In the genomic region with DNA sequence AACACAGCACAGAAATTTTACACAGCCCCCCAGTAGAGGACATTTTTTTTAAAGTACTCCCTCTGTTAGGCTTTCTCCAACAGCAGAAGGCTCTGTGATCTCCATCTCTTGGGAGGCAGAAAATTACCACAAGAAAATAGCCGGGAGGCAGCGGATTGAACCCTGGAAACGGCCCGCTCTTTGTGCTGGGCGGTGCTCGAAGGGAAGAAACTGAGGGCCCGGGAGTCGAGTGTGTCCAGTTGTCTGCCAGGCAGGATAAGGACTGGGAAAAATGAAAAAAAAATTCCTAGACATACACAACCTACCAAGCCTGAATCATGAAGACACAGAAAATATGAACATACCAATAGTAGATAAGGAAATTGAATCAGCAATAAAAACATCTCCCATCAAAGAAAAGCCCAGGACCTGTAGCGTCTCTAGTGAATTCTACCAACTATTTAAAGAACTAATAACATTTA, we compare ENCODE assay signal across 13 cellular contexts. TPM values are rescaled to one million over a fixed set of nuclear protein-coding genes. Genes with fewer than 3 reads are reported as not detected.
A peak's percentile ranks its signal among the peaks of the same experiment; 100 is the strongest.
DNase-seq lines count a peak whose midpoint lies in the region; ATAC-seq and TF ChIP-seq lines count a peak whose summit lies in the region.
"Had no signal": no experiment of that assay in that cellular context is flagged by ENCODE, and none has a peak within 500 bp of the region (broad histone marks: within the 10 kb centered on the region; RNA-seq: fewer than 3 reads in every experiment).

No MANE protein-coding gene starts in this region.

- no peaks in the 10 kb centered on the region for H3K36me3 ChIP-seq in upper lobe of right lung
- H3K36me3 ChIP-seq: right atrium auricular region had no signal

- no peak for DNase-seq in activated CD4-positive, alpha-beta memory T cell treated with anti-CD3 and anti-CD28 coated beads, Interleukin-2, amount 10 ng/mL, durations not matched to agents 7 days and 5 days
- no peak for DNase-seq in activated CD4-positive, alpha-beta memory T cell treated with anti-CD3 and anti-CD28 coated beads for 36 hours
- peak; percentile 40 for DNase-seq in NCI-H226
- DNase-seq in cerebellar cortex (ENCODE audit: low spot score): peak; percentile 61
- DNase-seq in progenitor cell of endocrine pancreas (ENCODE audit: low spot score, unreplicated experiment): no peak
- no peak for DNase-seq in upper lobe of right lung
- DNase-seq in COLO829 (ENCODE audit: low spot score): no peak
- no peak for DNase-seq in SIG-M5 treated with dmso at 0.1 percent for 504 hours (lab: John Stamatoyannopoulos, UW; ENCODE audit: unreplicated experiment)
- DNase-seq: CD8-positive, alpha-beta T cell; MM.1S had no signal

- peaks cover 68% of the 10 kb centered on the region for H3K27me3 Mint-ChIP-seq in activated CD4-positive, alpha-beta memory T cell treated with anti-CD3 and anti-CD28 coated beads, Interleukin-2, amount 10 ng/mL, durations not matched to agents 7 days and 5 days
- H3K27me3 Mint-ChIP-seq in activated CD4-positive, alpha-beta memory T cell treated with anti-CD3 and anti-CD28 coated beads for 36 hours: peaks cover 70% of the 10 kb centered on the region
- peaks cover 39% of the 10 kb centered on the region for H3K27me3 Mint-ChIP-seq in progenitor cell of endocrine pancreas

- H3K27ac ChIP-seq in upper lobe of right lung: no peak overlapping the region
- H3K27ac ChIP-seq: right atrium auricular region had no signal

- peaks cover 100% of the 10 kb centered on the region for H3K27me3 ChIP-seq in upper lobe of right lung

- no peak overlapping the region for H3K4me3 ChIP-seq in upper lobe of right lung
- H3K4me3 ChIP-seq: right atrium auricular region had no signal

- intact Hi-C loops in activated CD4-positive, alpha-beta memory T cell treated with anti-CD3 and anti-CD28 coated beads for 36 hours (cut with micrococcal nuclease): loop anchor here (2.0 to 5.0 kb wide), 2 partner anchors 42 to 387 kb away; no protein-coding TSS in a partner anchor
- intact Hi-C loops in upper lobe of right lung (cut with DNase I): no loop called here

- no peaks in the 10 kb centered on the region for H3K9me3 ChIP-seq in upper lobe of right lung

- H3K27ac Mint-ChIP-seq in activated CD4-positive, alpha-beta memory T cell treated with anti-CD3 and anti-CD28 coated beads, Interleukin-2, amount 10 ng/mL, durations not matched to agents 7 days and 5 days: no peak overlapping the region
- no peak overlapping the region for H3K27ac Mint-ChIP-seq in activated CD4-positive, alpha-beta memory T cell treated with anti-CD3 and anti-CD28 coated beads for 36 hours
- H3K27ac Mint-ChIP-seq in progenitor cell of endocrine pancreas: peak overlapping the region; percentile 96
- H3K27ac Mint-ChIP-seq: CD8-positive, alpha-beta T cell had no signal

- no peak for TF ChIP-seq CTCF in progenitor cell of endocrine pancreas (IDR thresholded peaks at IDR 0.05; ENCODE audit: unreplicated experiment)
- no peak for TF ChIP-seq CTCF in upper lobe of right lung (IDR thresholded peaks at IDR 0.05)

- peaks cover 19% of the 10 kb centered on the region for H3K36me3 Mint-ChIP-seq in activated CD4-positive, alpha-beta memory T cell treated with anti-CD3 and anti-CD28 coated beads, Interleukin-2, amount 10 ng/mL, durations not matched to agents 7 days and 5 days (ENCODE audit: low read depth)
- peaks cover 27% of the 10 kb centered on the region for H3K36me3 Mint-ChIP-seq in activated CD4-positive, alpha-beta memory T cell treated with anti-CD3 and anti-CD28 coated beads for 36 hours
- no peaks in the 10 kb centered on the region for H3K36me3 Mint-ChIP-seq in progenitor cell of endocrine pancreas (ENCODE audit: insufficient read depth)

- peak overlapping the region; percentile 1 for H3K4me3 Mint-ChIP-seq in activated CD4-positive, alpha-beta memory T cell treated with anti-CD3 and anti-CD28 coated beads, Interleukin-2, amount 10 ng/mL, durations not matched to agents 7 days and 5 days
- no peak overlapping the region for H3K4me3 Mint-ChIP-seq in activated CD4-positive, alpha-beta memory T cell treated with anti-CD3 and anti-CD28 coated beads for 36 hours
- peak overlapping the region; percentile 88 for H3K4me3 Mint-ChIP-seq in progenitor cell of endocrine pancreas (ENCODE audit: low read depth)
- H3K4me3 Mint-ChIP-seq: CD8-positive, alpha-beta T cell had no signal

- ATAC-seq in upper lobe of right lung: no peak
- ATAC-seq: CD8-positive, alpha-beta T cell; esophagus mucosa had no signal

- peaks cover 14% of the 10 kb centered on the region for H3K4me1 Mint-ChIP-seq in activated CD4-positive, alpha-beta memory T cell treated with anti-CD3 and anti-CD28 coated beads, Interleukin-2, amount 10 ng/mL, durations not matched to agents 7 days and 5 days
- H3K4me1 Mint-ChIP-seq in activated CD4-positive, alpha-beta memory T cell treated with anti-CD3 and anti-CD28 coated beads for 36 hours (ENCODE audit: low read depth): peaks cover 6% of the 10 kb centered on the region
- H3K4me1 Mint-ChIP-seq in progenitor cell of endocrine pancreas (ENCODE audit: low read depth): peaks cover 5% of the 10 kb centered on the region

- no peaks in the 10 kb centered on the region for H3K4me1 ChIP-seq in upper lobe of right lung
- H3K4me1 ChIP-seq: right atrium auricular region had no signal

- CTCF ChIA-PET in activated CD4-positive, alpha-beta memory T cell treated with anti-CD3 and anti-CD28 coated beads, Interleukin-2, amount 10 ng/mL, durations not matched to agents 7 days and 5 days (lab: Charles Lee): interaction anchor here (0.6 kb wide), 1 partner anchor 24 kb away, joined by 3 read pairs; no protein-coding TSS in a partner anchor
- CTCF ChIA-PET in activated CD4-positive, alpha-beta memory T cell treated with anti-CD3 and anti-CD28 coated beads for 36 hours (lab: Charles Lee): no interaction called here

- H3K9me3 Mint-ChIP-seq in activated CD4-positive, alpha-beta memory T cell treated with anti-CD3 and anti-CD28 coated beads, Interleukin-2, amount 10 ng/mL, durations not matched to agents 7 days and 5 days: peaks cover 16% of the 10 kb centered on the region
- H3K9me3 Mint-ChIP-seq in activated CD4-positive, alpha-beta memory T cell treated with anti-CD3 and anti-CD28 coated beads for 36 hours: peaks cover 16% of the 10 kb centered on the region
- peaks cover 11% of the 10 kb centered on the region for H3K9me3 Mint-ChIP-seq in progenitor cell of endocrine pancreas (ENCODE audit: low read depth)

- POLR2A ChIA-PET in activated CD4-positive, alpha-beta memory T cell treated with anti-CD3 and anti-CD28 coated beads, Interleukin-2, amount 10 ng/mL, durations not matched to agents 7 days and 5 days (lab: Charles Lee): no interaction called here
- POLR2A ChIA-PET in activated CD4-positive, alpha-beta memory T cell treated with anti-CD3 and anti-CD28 coated beads for 36 hours (lab: Charles Lee): no interaction called here

RNA-seq across cellular contexts. Expression of a gene that starts 31.5 kb away (rescaled TPM):
- not detected for total RNA-seq in activated CD4-positive, alpha-beta memory T cell treated with anti-CD3 and anti-CD28 coated beads, Interleukin-2, amount 10 ng/mL, durations not matched to agents 7 days and 5 days
- not detected for total RNA-seq in activated CD4-positive, alpha-beta memory T cell treated with anti-CD3 and anti-CD28 coated beads for 36 hours
- total RNA-seq in progenitor cell of endocrine pancreas (not detected in 2 replicates), upper lobe of right lung (not detected)
- total RNA-seq: CD8-positive, alpha-beta T cell; esophagus mucosa; right atrium auricular region; urinary bladder had no signal

RNA-seq across cellular contexts. Expression of a gene that starts 33.1 kb away (rescaled TPM):
- total RNA-seq in activated CD4-positive, alpha-beta memory T cell treated with anti-CD3 and anti-CD28 coated beads, Interleukin-2, amount 10 ng/mL, durations not matched to agents 7 days and 5 days: 1 to 10 TPM; 1.3 to 1.6 TPM
- total RNA-seq in activated CD4-positive, alpha-beta memory T cell treated with anti-CD3 and anti-CD28 coated beads for 36 hours: 1 to 10 TPM; 2.3 to 2.4 TPM
- total RNA-seq in progenitor cell of endocrine pancreas: 28.2 and 29.8 TPM in 2 replicates
- 15.1 TPM for total RNA-seq in upper lobe of right lung

Comparison
In these comparisons a context has a peak if more than half of its experiments do, and no peak if none do; other contexts are left out.
1. DNase-seq: peak in NCI-H226 (single experiment) and cerebellar cortex (single experiment); none in activated CD4-positive, alpha-beta memory T cell treated with anti-CD3 and anti-CD28 coated beads, Interleukin-2, amount 10 ng/mL, durations not matched to agents 7 days and 5 days (single experiment), activated CD4-positive, alpha-beta memory T cell treated with anti-CD3 and anti-CD28 coated beads for 36 hours (single experiment), progenitor cell of endocrine pancreas (single experiment), upper lobe of right lung (single experiment), COLO829 (single experiment) and SIG-M5 treated with dmso at 0.1 percent for 504 hours (single experiment).